In the genomic region with DNA sequence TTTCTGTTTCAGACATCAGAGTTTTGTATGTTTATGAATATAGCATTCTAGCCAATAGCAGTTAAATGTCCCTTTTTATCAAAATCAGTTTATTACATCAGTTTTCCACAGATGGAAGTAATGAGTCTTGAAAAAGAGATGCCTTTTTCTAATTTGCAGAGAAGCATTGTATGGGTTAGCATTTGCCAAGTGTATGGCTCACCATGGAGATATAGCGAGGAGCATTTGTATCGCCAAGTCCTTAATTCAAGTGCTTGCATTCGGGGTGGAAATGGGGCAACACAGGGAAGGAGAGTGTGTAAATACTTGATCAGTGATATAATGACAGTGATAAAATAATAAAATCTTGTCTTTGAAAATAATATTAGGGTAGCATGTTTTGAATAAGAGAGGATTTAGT, we compare ENCODE assay signal across 15 cellular contexts. TPM values are rescaled to one million over a fixed set of nuclear protein-coding genes. Genes with fewer than 3 reads are reported as not detected.
"Had no signal": no experiment of that assay in that cellular context is flagged by ENCODE, and none has a peak within 500 bp of the region (broad histone marks: within the 10 kb centered on the region; RNA-seq: fewer than 3 reads in every experiment).

No MANE protein-coding gene starts in this region.

- ATAC-seq: left ventricle myocardium superior; mucosa of descending colon; naive thymus-derived CD4-positive, alpha-beta T cell; sciatic nerve had no signal

- H3K36me3 ChIP-seq: brain microvascular endothelial cell, ovary, stomach had no signal

- H3K4me3 ChIP-seq: mucosa of descending colon, ovary, spleen, stomach, testis had no signal

- H3K27ac ChIP-seq: brain microvascular endothelial cell, epithelial cell of prostate, ovary, stomach, testis had no signal

- H3K9me3 ChIP-seq: mucosa of descending colon, ovary, spleen, stomach, testis had no signal

- H3K4me3 Mint-ChIP-seq: memory B cell had no signal

- H3K9me3 Mint-ChIP-seq: activated T-helper 2 cell treated with anti-CD3 and anti-CD28 coated beads, Interferon-gamma antibody, Interleukin-2, Interleukin-4, amounts not matched to agents 10 μg/mL and 5 μg/mL and 100 μg/mL, durations not matched to agents 14 hours and 24 hours and 36 hours; memory B cell had no signal

- H3K27me3 Mint-ChIP-seq: memory B cell; naive thymus-derived CD4-positive, alpha-beta T cell had no signal

- DNase-seq: brain microvascular endothelial cell, dermis blood vessel endothelial cell, left ventricle myocardium superior, mucosa of descending colon, ovary, SIG-M5, spleen, stomach had no signal

- H3K27ac Mint-ChIP-seq: memory B cell had no signal

- H3K27me3 ChIP-seq: brain microvascular endothelial cell, ovary, spleen, stomach, testis had no signal

RNA-seq across cellular contexts. Expression of gene TXLNB, which starts 42.9 kb away (rescaled TPM):
- total RNA-seq: kidney epithelial cell had no signal
